In the genomic region with DNA sequence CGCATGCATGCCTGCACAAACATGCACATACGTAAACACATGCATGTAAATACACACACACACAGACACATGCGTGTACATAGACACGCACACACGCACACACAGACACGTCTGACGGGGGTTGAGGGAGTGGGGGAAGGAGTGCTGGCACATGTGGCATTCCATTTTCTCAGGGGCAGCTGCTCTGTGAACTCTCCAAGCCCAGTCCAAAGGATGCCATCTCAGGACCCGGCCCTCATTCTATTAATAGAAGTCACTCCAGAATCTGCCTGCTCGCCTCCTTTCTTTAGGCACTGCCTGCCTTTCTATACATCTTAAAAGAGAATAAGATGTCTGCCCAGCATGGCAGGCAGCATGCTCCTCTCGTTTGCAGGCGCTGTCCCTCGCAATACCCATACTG, we compare ENCODE assay signal across 21 cellular contexts. TPM values are rescaled to one million over a fixed set of nuclear protein-coding genes. Genes with fewer than 3 reads are reported as not detected.
DNase-seq lines count a peak whose midpoint lies in the region; ATAC-seq and TF ChIP-seq lines count a peak whose summit lies in the region.
"Had no signal": no experiment of that assay in that cellular context is flagged by ENCODE, and none has a peak within 500 bp of the region (broad histone marks: within the 10 kb centered on the region; RNA-seq: fewer than 3 reads in every experiment).

No MANE protein-coding gene starts in this region.

- peak overlapping the region; percentile 45 for H3K4me3 Mint-ChIP-seq in neural crest cell
- H3K4me3 Mint-ChIP-seq: CD8-positive, alpha-beta T cell; HFFc6 had no signal

- peaks cover 0 to 7% (median 6%) of the 10 kb centered on the region in 5 donors for H3K36me3 ChIP-seq in subcutaneous abdominal adipose tissue (ENCODE audit: control insufficient read depth in 5 of 5, insufficient read depth in 5 of 5, low read length in 5 of 5)
- no peaks in the 10 kb centered on the region for H3K36me3 ChIP-seq in H7 (replicated peaks; ENCODE audit: control insufficient read depth, insufficient read depth, low read length)
- H3K36me3 ChIP-seq: Peyer's patch had no signal

- peaks cover 15 to 59% (median 56%) of the 10 kb centered on the region in 5 donors for H3K4me1 ChIP-seq in subcutaneous abdominal adipose tissue (ENCODE audit: control insufficient read depth in 5 of 5, insufficient read depth in 5 of 5, low read length in 5 of 5)

- H3K27me3 ChIP-seq in subcutaneous abdominal adipose tissue (ENCODE audit: control insufficient read depth in 5 of 5, insufficient read depth in 4 of 5, low read length in 5 of 5) (peaks cover 0 to 4% (median 0%) of the 10 kb centered on the region in 5 donors), H7 (ENCODE audit: control insufficient read depth, insufficient read depth, low read length) (peaks cover 18% of the 10 kb centered on the region)

- H3K36me3 Mint-ChIP-seq in neural crest cell (ENCODE audit: low read depth) = peaks cover 3% of the 10 kb centered on the region
- H3K36me3 Mint-ChIP-seq: CD8-positive, alpha-beta T cell had no signal

- peaks cover 7% of the 10 kb centered on the region for H3K27me3 Mint-ChIP-seq in neural crest cell (ENCODE audit: low read depth)

- no peaks in the 10 kb centered on the region for H3K9me3 Mint-ChIP-seq in neural crest cell
- H3K9me3 Mint-ChIP-seq: CD8-positive, alpha-beta T cell; HFFc6 had no signal

- no peak for TF ChIP-seq CTCF in VCaP (conservative IDR thresholded peaks at IDR 0.05)
- no peak for TF ChIP-seq CTCF in coronary artery (IDR thresholded peaks at IDR 0.05)
- no peak for TF ChIP-seq CTCF in neural crest cell (conservative IDR thresholded peaks at IDR 0.05)

- no peak overlapping the region for H3K9ac ChIP-seq in subcutaneous abdominal adipose tissue (ENCODE audit: low read length in 5 of 5)

- H3K9me3 ChIP-seq in subcutaneous abdominal adipose tissue (ENCODE audit: control insufficient read depth in 5 of 5, low read length in 5 of 5) = no peaks in the 10 kb centered on the region
- H3K9me3 ChIP-seq: Peyer's patch had no signal

- H3K4me3 ChIP-seq in coronary artery (peak overlapping the region; percentile 23), subcutaneous abdominal adipose tissue (ENCODE audit: low read depth in 1 of 5, low read length in 5 of 5) (no peak overlapping the region), H7 (ENCODE audit: insufficient read depth, low read depth, low read length) (no peak overlapping the region)
- H3K4me3 ChIP-seq: GM12878, Peyer's patch had no signal

- H3K4me1 Mint-ChIP-seq in neural crest cell = peaks cover 10% of the 10 kb centered on the region

- no peak overlapping the region for H3K27ac Mint-ChIP-seq in neural crest cell (ENCODE audit: unreplicated experiment)
- H3K27ac Mint-ChIP-seq: CD8-positive, alpha-beta T cell; HFFc6 had no signal

- no peak for ATAC-seq in GM21737 (IDR thresholded peaks at IDR 0.05; ENCODE audit: unreplicated experiment)
- ATAC-seq: CD8-positive, alpha-beta T cell; GM12878 had no signal

- DNase-seq in coronary artery (ENCODE audit: low spot score) = no peak
- DNase-seq in neural crest cell (ENCODE audit: low read depth, low spot score) = no peak
- DNase-seq in H7 = no peak
- DNase-seq in NCI-H1092 (lab: John Stamatoyannopoulos, UW) = no peak
- no peak for DNase-seq in activated CD4-positive, CD25-positive, alpha-beta regulatory T cell (lab: John Stamatoyannopoulos, UW)
- DNase-seq: Calu3; CD8-positive, alpha-beta T cell; HFFc6; KG1; MV-4-11; NCI-H1417; NCI-H187; NCI-H2107; NCI-H510A; NCI-H748 treated with DMSO at 0.1 percent for 48 hours; NK-92 treated with Interleukin-12 subunit alpha and Interleukin-12 subunit beta, amount 100 ng/mL, for 24 hours; Peyer's patch had no signal

- H3K27ac ChIP-seq in VCaP = peak overlapping the region; percentile 7; the same call in 1 of the 2 replicates
- peak overlapping the region; percentile 1 to 68 for H3K27ac ChIP-seq in coronary artery
- H3K27ac ChIP-seq in subcutaneous abdominal adipose tissue (ENCODE audit: low read depth, low read length) = peak overlapping the region; percentile 98
- H3K27ac ChIP-seq: Peyer's patch had no signal

RNA-seq across cellular contexts. Expression of gene ARHGEF7, which starts 5.3 kb away (rescaled TPM):
- total RNA-seq in neural crest cell = 77.3 and 85.3 TPM in 2 replicates
- total RNA-seq in H7 (2014; rRNA removed; shearing (Covaris generic)) = 20.8 and 31.6 TPM in 2 replicates

Comparison
In these comparisons a context has a peak if more than half of its experiments do, and no peak if none do; other contexts are left out.
1. H3K27ac ChIP-seq: peak in every context shown above with its lines; median percentile 98 in subcutaneous abdominal adipose tissue; 34 in coronary artery; 7 in VCaP.